ENCODE assay signal across 8 cellular contexts in genomic region chr2:203327918-203328734, GRCh38. TPM values are rescaled to one million over a fixed set of nuclear protein-coding genes. Genes with fewer than 3 reads are reported as not detected.
A peak's percentile ranks its signal among the peaks of the same experiment; 100 is the strongest.
DNase-seq lines count a peak whose midpoint lies in the region; ATAC-seq lines count a peak whose summit lies in the region.

TSS of gene ABI2 (plus strand) at chr2:203328394. CDS start at chr2:203328515, 121 bp downstream.

- H3K79me2 ChIP-seq in ACC112 (ENCODE audit: control insufficient read depth, insufficient read depth, low read length, unreplicated experiment): peaks cover 48% of the 10 kb centered on the region

- DNase-seq in NCI-H345 treated with DMSO at 0.1 percent for 48 hours (lab: John Stamatoyannopoulos, UW; ENCODE audit: unreplicated experiment) (peak; percentile 81), kidney tubule cell (ENCODE audit: low spot score) (peak; percentile 82)
- peak; percentile 77 for DNase-seq in activated CD4-positive, alpha-beta T cell treated with anti-CD3 and anti-CD28 coated beads for 36 hours
- DNase-seq in stimulated activated CD4-positive, alpha-beta T cell treated with anti-CD3 and anti-CD28 coated beads, Interleukin-1b, Interleukin-23, amount 100 ng/mL, for 1 hour (ENCODE audit: low read depth in 2 of 2): peak; percentile 23 to 45

- H3K9me3 Mint-ChIP-seq in activated CD4-positive, alpha-beta T cell treated with anti-CD3 and anti-CD28 coated beads for 36 hours (ENCODE audit: low read depth): no peaks in the 10 kb centered on the region

- POLR2A ChIA-PET in activated CD4-positive, alpha-beta T cell treated with anti-CD3 and anti-CD28 coated beads for 36 hours (lab: Charles Lee): no interaction called here

- intact Hi-C loops in activated CD4-positive, alpha-beta T cell treated with anti-CD3 and anti-CD28 coated beads for 36 hours (cut with DNase I, micrococcal nuclease): loop anchor here (1.0 to 5.0 kb wide), 7 partner anchors 89 to 484 kb away; partner anchors contain the start of genes CARF (in 1 of the 2), CD28 (in 1 of the 2), CYP20A1 (in 1 of the 2) and NBEAL1 (in 1 of the 2)

- peaks cover 6% of the 10 kb centered on the region for H3K36me3 Mint-ChIP-seq in activated CD4-positive, alpha-beta T cell treated with anti-CD3 and anti-CD28 coated beads for 36 hours (ENCODE audit: low read depth)

- H3K27ac ChIP-seq in ACC112 (ENCODE audit: low read depth, low read length) (peak within 1 kb of the TSS; percentile 64), cingulate gyrus (ENCODE audit: low read depth, low read length) (peak within 1 kb of the TSS; percentile 79)

- H3K27ac Mint-ChIP-seq in activated CD4-positive, alpha-beta T cell treated with anti-CD3 and anti-CD28 coated beads for 36 hours: peak within 1 kb of the TSS; percentile 84

- H3K27me3 Mint-ChIP-seq in activated CD4-positive, alpha-beta T cell treated with anti-CD3 and anti-CD28 coated beads for 36 hours: no peaks in the 10 kb centered on the region

- CTCF ChIA-PET in activated CD4-positive, alpha-beta T cell treated with anti-CD3 and anti-CD28 coated beads for 36 hours (lab: Charles Lee): interaction anchor here (0.5 to 0.6 kb wide), 2 partner anchors 79 to 495 kb away, joined by 3 read pairs; no protein-coding TSS in a partner anchor

- no peaks in the 10 kb centered on the region for H3K36me3 ChIP-seq in ACC112 (ENCODE audit: insufficient read depth, low read length)

- H3K27me3 ChIP-seq in ACC112 (ENCODE audit: insufficient read depth, low read length): no peaks in the 10 kb centered on the region

- H3K4me1 Mint-ChIP-seq in activated CD4-positive, alpha-beta T cell treated with anti-CD3 and anti-CD28 coated beads for 36 hours: peaks cover 31% of the 10 kb centered on the region

- H3K4me3 ChIP-seq in ACC112 (ENCODE audit: low read depth, low read length): peak within 1 kb of the TSS; percentile 86

- peak; percentile 55 for ATAC-seq in GM18867 (IDR thresholded peaks at IDR 0.05; ENCODE audit: unreplicated experiment)
- ATAC-seq in HG03108 (IDR thresholded peaks at IDR 0.05; ENCODE audit: unreplicated experiment): peak; percentile 66
- ATAC-seq in activated CD4-positive, alpha-beta T cell treated with anti-CD3 and anti-CD28 coated beads for 36 hours: peak; percentile 52

- H2AFZ ChIP-seq in ACC112 (ENCODE audit: low read length, unreplicated experiment): peak within 1 kb of the TSS; percentile 99

- peak within 1 kb of the TSS; percentile 91 for H3K4me3 Mint-ChIP-seq in activated CD4-positive, alpha-beta T cell treated with anti-CD3 and anti-CD28 coated beads for 36 hours

- peaks cover 11% of the 10 kb centered on the region for H3K4me1 ChIP-seq in ACC112 (ENCODE audit: control insufficient read depth, insufficient read depth, low read length, unreplicated experiment)

RNA-seq across cellular contexts. Expression of gene ABI2, which starts in this region (rescaled TPM):
- total RNA-seq in activated CD4-positive, alpha-beta T cell treated with anti-CD3 and anti-CD28 coated beads for 36 hours: 10 to 100 TPM; 40.6 to 57.6 TPM

Comparison
In these comparisons a context has a peak if more than half of its experiments do, and no peak if none do; other contexts are left out.
1. Peak in every context shown above with its lines: DNase-seq, ATAC-seq, H3K4me3 ChIP-seq and H3K27ac ChIP-seq.